ENCODE assay signal across 27 cellular contexts in genomic region chr1:203335503-203335902, GRCh38. TPM values are rescaled to one million over a fixed set of nuclear protein-coding genes. Genes with fewer than 3 reads are reported as not detected.
A peak's percentile ranks its signal among the peaks of the same experiment; 100 is the strongest.
DNase-seq lines count a peak whose midpoint lies in the region; ATAC-seq, FAIRE-seq and TF ChIP-seq lines count a peak whose summit lies in the region.
"Had no signal": no experiment of that assay in that cellular context is flagged by ENCODE, and none has a peak within 500 bp of the region (broad histone marks: within the 10 kb centered on the region; RNA-seq: fewer than 3 reads in every experiment).

No MANE protein-coding gene starts in this region.

- FAIRE-seq in keratinocyte (lab: Jason Lieb, UNC): no peak
- FAIRE-seq: GM19239, pancreas had no signal

- POLR2A ChIA-PET in CD8-positive, alpha-beta memory T cell (lab: Charles Lee): interaction anchor here (1.0 to 1.9 kb wide), 6 partner anchors 9 to 61 kb away, joined by 3 to 10 read pairs (median 4); no protein-coding TSS in a partner anchor

- no peaks in the 10 kb centered on the region for H3K9me3 ChIP-seq in CD8-positive, alpha-beta memory T cell (ENCODE audit: low read length)
- H3K9me3 ChIP-seq in keratinocyte (ENCODE audit: control insufficient read depth, low read depth, low read length): no peaks in the 10 kb centered on the region
- H3K9me3 ChIP-seq in stomach smooth muscle (ENCODE audit: control insufficient read depth in 2 of 2, low read length in 2 of 2): no peaks in the 10 kb centered on the region
- H3K9me3 ChIP-seq: colonic mucosa, left ventricle myocardium inferior, pancreas, sigmoid colon had no signal

- no peak for ATAC-seq in GM21786 (IDR thresholded peaks at IDR 0.05; ENCODE audit: unreplicated experiment)
- ATAC-seq: pancreas had no signal

- TF ChIP-seq CTCF in VCaP (conservative IDR thresholded peaks at IDR 0.05): no peak
- no peak for TF ChIP-seq CTCF in keratinocyte (optimal IDR thresholded peaks at IDR 0.05 in 1 of 3, IDR thresholded peaks at IDR 0.05 in 1 of 3, conservative IDR thresholded peaks at IDR 0.05 in 1 of 3; ENCODE audit: extremely low read depth in 1 of 3, insufficient read depth in 2 of 3, low read length in 3 of 3)

- no peak overlapping the region for H3K4me3 ChIP-seq in CD8-positive, alpha-beta memory T cell (ENCODE audit: low read length)
- H3K4me3 ChIP-seq in keratinocyte (ENCODE audit: control insufficient read depth in 2 of 3, extremely low read depth in 1 of 3, insufficient read depth in 2 of 3, low read depth in 1 of 3, low read length in 3 of 3) (no peak overlapping the region), stomach smooth muscle (ENCODE audit: low read length in 2 of 2) (no peak overlapping the region)
- H3K4me3 ChIP-seq: colonic mucosa, left ventricle myocardium inferior, pancreas, sigmoid colon had no signal

- peaks cover 18 to 31% (median 31%) of the 10 kb centered on the region in 3 donors for H3K4me1 Mint-ChIP-seq in CD8-positive, alpha-beta memory T cell

- no peaks in the 10 kb centered on the region for H3K9me1 ChIP-seq in keratinocyte (ENCODE audit: control insufficient read depth, extremely low read depth, insufficient read depth, low read length)

- no peaks in the 10 kb centered on the region for H3K36me3 ChIP-seq in CD8-positive, alpha-beta memory T cell (ENCODE audit: insufficient read depth, low read length)
- no peaks in the 10 kb centered on the region for H3K36me3 ChIP-seq in keratinocyte (ENCODE audit: control insufficient read depth in 2 of 2, extremely low read depth in 1 of 2, insufficient read depth in 2 of 2, low read length in 2 of 2)
- peaks cover 0 to 1% of the 10 kb centered on the region in 2 donors for H3K36me3 ChIP-seq in stomach smooth muscle (ENCODE audit: control insufficient read depth in 2 of 2, insufficient read depth in 2 of 2, low read length in 2 of 2)
- H3K36me3 ChIP-seq: brain microvascular endothelial cell, colonic mucosa, left ventricle myocardium inferior, pancreas, sigmoid colon had no signal

- peak overlapping the region; percentile 27 for H2AFZ ChIP-seq in keratinocyte (ENCODE audit: control insufficient read depth, low read length)

- H3K4me3 Mint-ChIP-seq in CD8-positive, alpha-beta memory T cell: peak overlapping the region in 2 of 7 donors; percentile 15 to 40
- H3K4me3 Mint-ChIP-seq: nephron had no signal

- no peak overlapping the region for H3K4me2 ChIP-seq in keratinocyte (ENCODE audit: control insufficient read depth, extremely low read depth, insufficient read depth, low read depth, low read length)

- CTCF ChIA-PET in CD8-positive, alpha-beta memory T cell (lab: Charles Lee): interaction anchor here (1.0 to 16.9 kb wide), 6 partner anchors 12 to 153 kb away, joined by 3 to 775 read pairs (median 51); partner anchors contain the start of gene BTG2

- H3K4me1 ChIP-seq in CD8-positive, alpha-beta memory T cell (ENCODE audit: insufficient read depth, low read length): peaks cover 19% of the 10 kb centered on the region
- H3K4me1 ChIP-seq in keratinocyte (ENCODE audit: control insufficient read depth, extremely low read depth, insufficient read depth, low read length): peaks cover 14% of the 10 kb centered on the region
- peaks cover 13% of the 10 kb centered on the region for H3K4me1 ChIP-seq in stomach smooth muscle (ENCODE audit: control insufficient read depth, insufficient read depth, low read length)
- H3K4me1 ChIP-seq: colonic mucosa had no signal

- H3K27me3 Mint-ChIP-seq in CD8-positive, alpha-beta memory T cell: peaks cover 5 to 8% of the 10 kb centered on the region in 2 donors

- no peaks in the 10 kb centered on the region for H4K20me1 ChIP-seq in keratinocyte (ENCODE audit: control insufficient read depth, extremely low read depth, insufficient read depth, low read length)

- dilution Hi-C loops in keratinocyte (cut with MboI; ENCODE audit: extremely low pct_ligation_motif_present, low sequenced_read_pairs): no loop called here

- H3K36me3 Mint-ChIP-seq in CD8-positive, alpha-beta memory T cell: no peaks in the 10 kb centered on the region

- H3K27ac ChIP-seq in CD8-positive, alpha-beta memory T cell (ENCODE audit: low read depth, low read length): no peak overlapping the region
- H3K27ac ChIP-seq in VCaP: peak overlapping the region; percentile 54
- no peak overlapping the region for H3K27ac ChIP-seq in keratinocyte (ENCODE audit: control insufficient read depth, insufficient read depth, low read length)
- H3K27ac ChIP-seq in stomach smooth muscle (ENCODE audit: low read length): peak overlapping the region; percentile 76
- H3K27ac ChIP-seq: brain microvascular endothelial cell, colonic mucosa, left ventricle myocardium inferior, pancreas had no signal

- no peaks in the 10 kb centered on the region for H3K9me3 Mint-ChIP-seq in CD8-positive, alpha-beta memory T cell
- H3K9me3 Mint-ChIP-seq: nephron had no signal

- H3K27ac Mint-ChIP-seq in CD8-positive, alpha-beta memory T cell: peak overlapping the region in 6 of 8 donors; percentile 1 to 76 (median 48)
- H3K27ac Mint-ChIP-seq: nephron had no signal

- H3K79me2 ChIP-seq in keratinocyte (ENCODE audit: control insufficient read depth, insufficient read depth, low read length): no peaks in the 10 kb centered on the region

- peaks cover under 1% of the 10 kb centered on the region for H3K27me3 ChIP-seq in CD8-positive, alpha-beta memory T cell (ENCODE audit: insufficient read depth, low read length, poor library complexity, severe bottlenecking)
- no peaks in the 10 kb centered on the region for H3K27me3 ChIP-seq in keratinocyte (ENCODE audit: control insufficient read depth, extremely low read depth, insufficient read depth, low read length)
- no peaks in the 10 kb centered on the region for H3K27me3 ChIP-seq in stomach smooth muscle (ENCODE audit: control insufficient read depth in 1 of 2, insufficient read depth in 2 of 2, low read length in 2 of 2)
- H3K27me3 ChIP-seq: colonic mucosa, pancreas, sigmoid colon had no signal

- H3K9ac ChIP-seq in keratinocyte (ENCODE audit: control insufficient read depth, extremely low read depth, insufficient read depth, low read length) (no peak overlapping the region), stomach smooth muscle (ENCODE audit: low read length in 2 of 2) (no peak overlapping the region)

- DNase-seq in CD8-positive, alpha-beta memory T cell: no peak
- DNase-seq in keratinocyte (ENCODE audit: low read depth, low spot score) (no peak), SHP77 (lab: John Stamatoyannopoulos, UW) (no peak), GM19240 (ENCODE audit: insufficient read length, low spot score) (no peak)
- DNase-seq: activated CD4-positive, alpha-beta T cell treated with anti-CD3 and anti-CD28 coated beads, Interleukin-2, amount 50 U/mL, for 4 hours; activated CD4-positive, CD25-positive, alpha-beta regulatory T cell; activated CD8-positive, alpha-beta memory T cell treated with anti-CD3 and anti-CD28 coated beads, Interleukin-2, amount 50 U/mL, for 48 hours; activated effector memory CD4-positive, alpha-beta T cell treated with anti-CD3 and anti-CD28 coated beads, Interleukin-2, amount 50 U/mL, for 16 hours; brain microvascular endothelial cell; colonic mucosa; hypothalamus; left ventricle myocardium inferior; NCI-H1105 treated with DMSO at 0.1 percent for 48 hours; NCI-H2029 treated with DMSO at 0.1 percent for 48 hours; NCI-H2227 treated with DMSO at 0.1 percent for 48 hours; NCI-H748 treated with DMSO at 0.1 percent for 48 hours; OCI-M1; pancreas; sigmoid colon; stimulated activated CD8-positive, alpha-beta memory T cell treated with anti-CD3 and anti-CD28 coated beads, Interleukin-4, amount 100 ng/mL, for 48 hours; T1000 had no signal

RNA-seq across cellular contexts. Expression of gene FMOD, which starts 15.4 kb away (rescaled TPM):
- 1 to 10 TPM in 1 of 2 experiments, under 1 TPM in 1; 0.51 to 1.2 TPM for total RNA-seq in CD8-positive, alpha-beta memory T cell
- polyA plus RNA-seq in CD8-positive, alpha-beta memory T cell: not detected
- 0.39 to 0.47 TPM (median 0.44 TPM) in 3 replicates for polyA plus RNA-seq in keratinocyte
- polyA plus RNA-seq in keratinocyte (2011; ENCODE audit: low read depth): not detected
- polyA plus RNA-seq in keratinocyte (2011; cell fraction: cytosol; rRNA removed): 0.18 and 0.27 TPM in 2 replicates
- 0.47 TPM in 2 replicates for polyA plus RNA-seq in keratinocyte (2011; cell fraction: nucleus; rRNA removed)
- 0.06 and 0.29 TPM in 2 replicates for polyA plus RNA-seq in keratinocyte (2012; ENCODE audit: low replicate concordance)
- polyA minus RNA-seq in keratinocyte: 0.46 TPM in 1 of 3 replicates, not detected in the others
- polyA minus RNA-seq in keratinocyte (2011; cell fraction: cytosol; rRNA and poly(A)+ RNA removed): not detected
- 0.62 TPM in 1 of 2 replicates, not detected in the other for polyA minus RNA-seq in keratinocyte (2011; cell fraction: nucleus; rRNA and poly(A)+ RNA removed)
- total RNA-seq: M059J had no signal

RNA-seq across cellular contexts. Expression of gene BTG2, which starts 30.2 kb away (rescaled TPM):
- total RNA-seq in CD8-positive, alpha-beta memory T cell: 100 to 1,000 TPM in 1 of 2 experiments, 10 to 100 TPM in 1; 97.8 to 102 TPM
- 138 TPM for polyA plus RNA-seq in CD8-positive, alpha-beta memory T cell
- 52.4 to 230 TPM (median 117 TPM) in 3 replicates for polyA plus RNA-seq in keratinocyte
- 28.0 TPM for polyA plus RNA-seq in keratinocyte (2011; ENCODE audit: low read depth)
- 84.3 and 101 TPM in 2 replicates for polyA plus RNA-seq in keratinocyte (2011; cell fraction: cytosol; rRNA removed)
- polyA plus RNA-seq in keratinocyte (2011; cell fraction: nucleus; rRNA removed): 278 and 325 TPM in 2 replicates
- 34.6 and 187 TPM in 2 replicates for polyA plus RNA-seq in keratinocyte (2012; ENCODE audit: low replicate concordance)
- polyA minus RNA-seq in keratinocyte: 23.8 to 191 TPM (median 82.3 TPM) in 3 replicates
- 155 TPM for polyA minus RNA-seq in keratinocyte (2011; cell fraction: cytosol; rRNA and poly(A)+ RNA removed)
- 145 and 173 TPM in 2 replicates for polyA minus RNA-seq in keratinocyte (2011; cell fraction: nucleus; rRNA and poly(A)+ RNA removed)

Comparison
In these comparisons a context has a peak if more than half of its experiments do, and no peak if none do; other contexts are left out.
1. H3K27ac ChIP-seq: peak in VCaP (single experiment) and stomach smooth muscle (single experiment); none in CD8-positive, alpha-beta memory T cell (single experiment) and keratinocyte (single experiment).